Comparison of ENCODE assay signal across 18 cellular contexts in the genomic region with DNA sequence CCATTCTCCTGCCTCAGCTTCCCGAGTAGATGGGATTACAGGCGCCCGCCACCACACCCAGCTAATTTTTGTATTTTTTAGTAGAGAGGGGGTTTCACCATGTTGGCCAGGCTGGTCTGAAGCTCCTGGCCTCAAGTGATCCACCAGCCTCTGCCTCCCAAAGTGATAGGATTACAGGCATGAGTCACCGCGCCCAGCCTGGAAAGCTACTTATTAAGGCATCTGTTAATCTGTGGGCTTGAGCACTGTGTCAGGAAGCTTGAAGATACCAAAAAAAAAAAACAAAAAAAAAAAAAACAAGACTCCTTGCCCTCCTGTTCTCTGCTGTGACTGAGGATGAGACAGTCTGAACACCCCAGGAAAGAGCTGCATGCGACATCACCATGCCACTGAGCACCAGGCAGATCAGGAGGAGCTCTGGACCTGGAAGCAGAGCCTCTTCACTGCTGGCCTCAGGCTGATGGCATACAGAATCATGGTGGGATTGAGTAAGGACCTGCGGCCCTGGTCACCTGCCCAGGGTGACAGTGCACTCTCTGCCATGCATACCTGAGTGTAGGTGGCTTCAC.
DNase-seq lines count a peak whose midpoint lies in the region; ATAC-seq, FAIRE-seq and TF ChIP-seq lines count a peak whose summit lies in the region.
"Had no signal": no experiment of that assay in that cellular context is flagged by ENCODE, and none has a peak within 500 bp of the region (broad histone marks: within the 10 kb centered on the region; RNA-seq: fewer than 3 reads in every experiment).

No MANE protein-coding gene starts in this region.

- H3K9me3 Mint-ChIP-seq in IgD-negative memory B cell (no peaks in the 10 kb centered on the region), astrocyte (ENCODE audit: unreplicated experiment) (peaks cover 3% of the 10 kb centered on the region), T-cell (no peaks in the 10 kb centered on the region)

- TF ChIP-seq CTCF in astrocyte (IDR thresholded peaks at IDR 0.05; ENCODE audit: insufficient read depth, low read depth, low read length) (no peak), psoas muscle (IDR thresholded peaks at IDR 0.05) (no peak)

- no peak overlapping the region for H3K27ac ChIP-seq in astrocyte (ENCODE audit: low read depth, low read length)
- no peak overlapping the region for H3K27ac ChIP-seq in psoas muscle

- no peak overlapping the region for H3K9ac ChIP-seq in astrocyte (ENCODE audit: low read length)

- H3K36me3 Mint-ChIP-seq in IgD-negative memory B cell (peaks cover 17% of the 10 kb centered on the region), astrocyte (ENCODE audit: low read depth, unreplicated experiment) (peaks cover 11% of the 10 kb centered on the region), T-cell (peaks cover 7% of the 10 kb centered on the region), T-helper 17 cell (ENCODE audit: low read depth) (peaks cover 4% of the 10 kb centered on the region)

- intact Hi-C loops in psoas muscle (cut with DNase I), result no loop called here

- DNase-seq in Daoy (ENCODE audit: low read depth) (peak; percentile 57), astrocyte (ENCODE audit: low read depth) (peak; percentile 32), psoas muscle (no peak), T-cell (no peak), T-helper 17 cell (no peak), epidermal melanocyte (ENCODE audit: insufficient read length, low spot score) (no peak)
- DNase-seq: activated CD4-positive, alpha-beta T cell treated with anti-CD3 and anti-CD28 coated beads for 4 hours; activated CD8-positive, alpha-beta memory T cell treated with anti-CD3 and anti-CD28 coated beads, Interleukin-2, amount 50 U/mL, for 4 hours; activated gamma-delta T cell treated with Interleukin-2 at 50 U/mL for 16 hours; DMS153; Kasumi-1; left ventricle myocardium superior; NCI-H1436; NCI-H2227 treated with DMSO at 0.1 percent for 48 hours; T-helper 9 cell had no signal

- H3K4me3 Mint-ChIP-seq in IgD-negative memory B cell (peak overlapping the region in 1 of 4 donors; percentile 49), astrocyte (ENCODE audit: unreplicated experiment) (no peak overlapping the region), T-cell (no peak overlapping the region), T-helper 17 cell (no peak overlapping the region)

- no peak overlapping the region for H3K4me2 ChIP-seq in astrocyte (ENCODE audit: low read length)

- CTCF ChIA-PET in T-cell (lab: Charles Lee), result interaction anchor here in 1 of 2 donors (0.6 kb wide), 2 partner anchors 115 to 754 kb away, joined by 3 read pairs; no protein-coding TSS in a partner anchor

- H3K27me3 Mint-ChIP-seq in IgD-negative memory B cell (no peaks in the 10 kb centered on the region), astrocyte (ENCODE audit: low read depth, unreplicated experiment) (peaks cover 36% of the 10 kb centered on the region), T-cell (no peaks in the 10 kb centered on the region), T-helper 17 cell (no peaks in the 10 kb centered on the region)

- no peak overlapping the region for H2AFZ ChIP-seq in astrocyte (ENCODE audit: low read depth, low read length)

- no peak overlapping the region for H3K4me3 ChIP-seq in astrocyte (ENCODE audit: insufficient read depth, low read depth, low read length)
- H3K4me3 ChIP-seq in psoas muscle, result no peak overlapping the region

- H3K79me2 ChIP-seq in astrocyte (ENCODE audit: insufficient read depth, low read length), result no peaks in the 10 kb centered on the region

- H3K4me1 ChIP-seq in astrocyte (ENCODE audit: insufficient read depth, low read length) (no peaks in the 10 kb centered on the region), psoas muscle (no peaks in the 10 kb centered on the region)

- FAIRE-seq in astrocyte (lab: Jason Lieb, UNC), result no peak
- FAIRE-seq: frontal cortex had no signal

- WGBS in psoas muscle, 3 donors, result 74 to 80% (median 80%) methylated on average over 7 of the region's 7 CpGs

- ATAC-seq in psoas muscle (peak; percentile 34 to 86 (median 67)), T-cell (replicated peaks in 1 of 4) (no peak), T-helper 17 cell (no peak), GM21619 (IDR thresholded peaks at IDR 0.05; ENCODE audit: unreplicated experiment) (no peak)
- ATAC-seq: left ventricle myocardium superior had no signal

- H3K27me3 ChIP-seq in astrocyte (ENCODE audit: insufficient read depth, low read length) (no peaks in the 10 kb centered on the region), psoas muscle (ENCODE audit: insufficient read depth in 3 of 3, low read length in 2 of 3) (no peaks in the 10 kb centered on the region)

- H3K36me3 ChIP-seq in astrocyte (ENCODE audit: insufficient read depth, low read length), result no peaks in the 10 kb centered on the region
- H3K36me3 ChIP-seq in psoas muscle (ENCODE audit: insufficient read depth in 1 of 2, low read depth in 1 of 2), result peaks cover 0 to 5% of the 10 kb centered on the region in 2 donors

- POLR2A ChIA-PET in T-cell (lab: Charles Lee), result no interaction called here

- H3K4me1 Mint-ChIP-seq in IgD-negative memory B cell, result no peaks in the 10 kb centered on the region
- no peaks in the 10 kb centered on the region for H3K4me1 Mint-ChIP-seq in astrocyte (ENCODE audit: low read depth, unreplicated experiment)
- peaks cover 0 to 1% (median 0%) of the 10 kb centered on the region in 3 donors for H3K4me1 Mint-ChIP-seq in T-cell
- peaks cover 2% of the 10 kb centered on the region for H3K4me1 Mint-ChIP-seq in T-helper 17 cell

- H4K20me1 ChIP-seq in astrocyte (ENCODE audit: insufficient read depth, low read length), result no peaks in the 10 kb centered on the region

- no peaks in the 10 kb centered on the region for H3K9me3 ChIP-seq in astrocyte (ENCODE audit: insufficient read depth, low read depth, low read length)
- H3K9me3 ChIP-seq in psoas muscle, result no peaks in the 10 kb centered on the region
- no peaks in the 10 kb centered on the region for H3K9me3 ChIP-seq in T-helper 17 cell (ENCODE audit: control insufficient read depth, low read length, poor library complexity, severe bottlenecking)

- H3K27ac Mint-ChIP-seq in IgD-negative memory B cell (peak overlapping the region in 2 of 3 donors; percentile 54 to 84), astrocyte (ENCODE audit: unreplicated experiment) (no peak overlapping the region), T-cell (no peak overlapping the region), T-helper 17 cell (no peak overlapping the region)

Comparison
In these comparisons a context has a peak if more than half of its experiments do, and no peak if none do; other contexts are left out.
1. DNase-seq: peak in Daoy (single experiment) and astrocyte (single experiment); none in psoas muscle (0 of 2), T-cell (0 of 34), T-helper 17 cell (0 of 3) and epidermal melanocyte (single experiment).
2. H3K27ac Mint-ChIP-seq: peak in IgD-negative memory B cell (2 of 3); none in astrocyte (single experiment), T-cell (0 of 2) and T-helper 17 cell (single experiment).
3. ATAC-seq: peak in psoas muscle (4 of 4); none in T-cell (0 of 4), T-helper 17 cell (single experiment) and GM21619 (single experiment).